Comparison of ENCODE assay signal across 1 cellular context in genomic region chr5:33229216-33229615, GRCh38.
TF ChIP-seq lines count a peak whose summit lies in the region.

No MANE protein-coding gene starts in this region.

TF ChIP-seq in H1, 55 proteins besides CTCF, POLR2A, EP300 and RAD21 (continued from another document):
- TF ChIP-seq NRF1 (IDR thresholded peaks at IDR 0.05; ENCODE audit: low read depth, low read length), result no peak
- TF ChIP-seq ATF3 (IDR thresholded peaks at IDR 0.05; ENCODE audit: insufficient read depth, low read depth, low read length), result no peak
- TF ChIP-seq ASH2L (IDR thresholded peaks at IDR 0.05; ENCODE audit: low read length), result no peak
